Comparison of ENCODE assay signal across 1 cellular context in the genomic region with DNA sequence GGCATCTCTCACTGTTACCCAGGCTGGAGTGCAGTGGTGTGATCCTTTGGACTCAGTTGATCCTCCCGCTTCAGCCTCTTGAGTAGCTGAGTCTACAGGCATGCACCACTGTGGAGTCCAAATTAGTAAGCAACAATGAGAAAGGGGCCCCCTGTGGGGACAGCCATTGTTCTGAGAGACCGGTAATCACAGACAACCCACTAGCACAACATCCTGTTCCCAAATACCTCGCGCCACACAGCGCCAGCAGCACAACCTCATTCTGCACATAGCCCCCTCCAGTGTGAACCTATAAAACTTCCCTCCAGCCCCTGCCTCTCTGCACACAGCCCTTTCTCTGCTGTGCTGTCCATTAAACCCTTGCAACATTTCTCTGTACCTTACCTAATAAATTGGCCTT.
TF ChIP-seq lines count a peak whose summit lies in the region.

No MANE protein-coding gene starts in this region.

TF ChIP-seq in H1, 55 proteins besides CTCF, POLR2A, EP300 and RAD21:
- peak; percentile 92 for TF ChIP-seq NANOG (IDR thresholded peaks at IDR 0.05; ENCODE audit: insufficient read depth, low read depth, low read length, poor library complexity, severe bottlenecking)
- no peak for TF ChIP-seq CEBPB (IDR thresholded peaks at IDR 0.05; ENCODE audit: low read depth, low read length)
- peak; percentile 78; the same call in 1 of the 2 replicates for TF ChIP-seq TCF12 (IDR thresholded peaks at IDR 0.05; ENCODE audit: low read depth, low read length)
- peak; percentile 42; the same call in 1 of the 2 replicates for TF ChIP-seq YY1 (IDR thresholded peaks at IDR 0.05; ENCODE audit: low read depth, low read length)
- TF ChIP-seq TEAD4 (IDR thresholded peaks at IDR 0.05; ENCODE audit: low read depth, low read length): peak; percentile 65; the same call in 1 of the 2 replicates
- no peak for TF ChIP-seq ASH2L (IDR thresholded peaks at IDR 0.05; ENCODE audit: low read length)
- peak; percentile 79 for TF ChIP-seq BACH1 (IDR thresholded peaks at IDR 0.05; ENCODE audit: low read length)
- TF ChIP-seq GTF2F1 (IDR thresholded peaks at IDR 0.05; ENCODE audit: borderline replicate concordance, low read depth, low read length): 0 out of 2 replicates have a peak, but pooled peaks have one; percentile 55
- 0 out of 2 replicates have a peak, but pooled peaks have one; percentile 35 for TF ChIP-seq TBP (IDR thresholded peaks at IDR 0.05; ENCODE audit: low read depth, low read length)
- no peak for TF ChIP-seq USF2 (IDR thresholded peaks at IDR 0.05; ENCODE audit: low read length)
- TF ChIP-seq HDAC2 (IDR thresholded peaks at IDR 0.05; ENCODE audit: borderline replicate concordance in 1 of 2, low read depth in 2 of 2, low read length in 2 of 2): peak; percentile 74 to 83; a peak in 3 of 4 replicates
- peak; percentile 64 to 73 for TF ChIP-seq BCL11A (IDR thresholded peaks at IDR 0.05; ENCODE audit: low read depth in 2 of 2, low read length in 2 of 2)
